8 cellular contexts compared by ENCODE assay signal in genomic region chr20:52972190-52972937, GRCh38. TPM values are rescaled to one million over a fixed set of nuclear protein-coding genes. Genes with fewer than 3 reads are reported as not detected.
DNase-seq lines count a peak whose midpoint lies in the region; TF ChIP-seq lines count a peak whose summit lies in the region.

Gene TSHZ2, plus strand, starts transcription at chr20:52972358. Its CDS starts 936 bp downstream, at chr20:52973294.

- no peaks in the 10 kb centered on the region for H4K20me1 ChIP-seq in fibroblast of lung (ENCODE audit: control insufficient read depth, extremely low read depth, insufficient read depth, low read length)
- no peaks in the 10 kb centered on the region for H4K20me1 ChIP-seq in neural cell (ENCODE audit: insufficient read depth)

- H3K79me2 ChIP-seq in fibroblast of lung (ENCODE audit: control insufficient read depth, insufficient read depth, low read length) (no peaks in the 10 kb centered on the region), neural cell (replicated peaks; ENCODE audit: insufficient read depth, low read length) (peaks cover 44% of the 10 kb centered on the region)

- H3K4me1 ChIP-seq in fibroblast of lung (ENCODE audit: control insufficient read depth, extremely low read depth, insufficient read depth, low read length) (no peaks in the 10 kb centered on the region), tibial nerve (peaks cover 0 to 30% (median 0%) of the 10 kb centered on the region in 4 donors)

- WGBS in tibial nerve, 2 donors, result 1% methylated on average over 29 to 36 of the region's 41 CpGs

- no peaks in the 10 kb centered on the region for H3K9me3 ChIP-seq in fibroblast of lung (ENCODE audit: control insufficient read depth, insufficient read depth, low read depth, low read length)
- no peaks in the 10 kb centered on the region for H3K9me3 ChIP-seq in neural cell (ENCODE audit: low read length)
- no peaks in the 10 kb centered on the region for H3K9me3 ChIP-seq in tibial nerve

- in situ Hi-C loops in ACHN (cut with HindIII; ENCODE audit: low pct_ligation_motif_present, low pct_unique_long_range_greater_than_20kb, low sequenced_read_pairs), result no loop called here

- TF ChIP-seq EP300 in neural cell (conservative IDR thresholded peaks at IDR 0.05; ENCODE audit: poor library complexity, severe bottlenecking) (peak; percentile 72), tibial nerve (IDR thresholded peaks at IDR 0.05) (peak in 1 of 2 donors; percentile 15)

- peak within 1 kb of the TSS; percentile 95 for H2AFZ ChIP-seq in fibroblast of lung (ENCODE audit: low read length)
- H2AFZ ChIP-seq in neural cell (ENCODE audit: low read depth, low read length), result peak within 1 kb of the TSS; percentile 59

- H3K9me2 ChIP-seq in neural cell (ENCODE audit: insufficient read depth, low read length), result no peaks in the 10 kb centered on the region

- peak in 1 of 2 donors; percentile 31 for TF ChIP-seq POLR2A in tibial nerve (IDR thresholded peaks at IDR 0.05)

- no peaks in the 10 kb centered on the region for H3F3A ChIP-seq in neural cell (ENCODE audit: insufficient read depth, low read length, poor library complexity, severe bottlenecking)

- H3K27ac ChIP-seq in fibroblast of lung (ENCODE audit: insufficient read depth, low read length), result no peak within 1 kb of the TSS
- peak within 1 kb of the TSS; percentile 79 for H3K27ac ChIP-seq in neural cell (ENCODE audit: low read length)
- H3K27ac ChIP-seq in tibial nerve, result peak within 1 kb of the TSS; percentile 39 to 85 (median 62)

- DNase-seq in DMS114 treated with DMSO at 0.1 percent for 48 hours (lab: John Stamatoyannopoulos, UW; ENCODE audit: unreplicated experiment), result peak; percentile 37
- DNase-seq in NCI-H774 (lab: John Stamatoyannopoulos, UW), result peak; percentile 53
- peak; percentile 23 for DNase-seq in activated T-cell treated with anti-CD3 and anti-CD28 coated beads for 4 hours
- peak; percentile 73 to 77 for DNase-seq in fibroblast of lung (ENCODE audit: low read depth in 2 of 2)
- DNase-seq in tibial nerve (ENCODE audit: low spot score in 2 of 2), result peak in 1 of 2 donors; percentile 55
- DNase-seq in ACHN, result no peak
- no peak for DNase-seq in hepatic stellate cell (ENCODE audit: low spot score)

- H3K4me2 ChIP-seq in fibroblast of lung (ENCODE audit: extremely low read depth, insufficient read depth, low read length), result peak within 1 kb of the TSS; percentile 98
- peak within 1 kb of the TSS; percentile 54 for H3K4me2 ChIP-seq in neural cell (ENCODE audit: low read length)

- H3K9ac ChIP-seq in fibroblast of lung (ENCODE audit: insufficient read depth, low read length) (peak within 1 kb of the TSS; percentile 26), neural cell (ENCODE audit: low read length) (peak within 1 kb of the TSS; percentile 78)

- TF ChIP-seq RAD21 in neural cell (conservative IDR thresholded peaks at IDR 0.05), result peak; percentile 73

- H3K4me3 ChIP-seq in fibroblast of lung (replicated peaks in 1 of 4; ENCODE audit: control extremely low read depth in 1 of 4, insufficient read depth in 1 of 4, low read depth in 3 of 4, low read length in 4 of 4), result peak within 1 kb of the TSS; percentile 61 to 86 (median 74)
- H3K4me3 ChIP-seq in neural cell (ENCODE audit: low read length), result peak within 1 kb of the TSS; percentile 77
- peak within 1 kb of the TSS; percentile 41 to 65 (median 45) for H3K4me3 ChIP-seq in tibial nerve

- H3K27me3 ChIP-seq in fibroblast of lung (ENCODE audit: control insufficient read depth, insufficient read depth, low read length) (no peaks in the 10 kb centered on the region), neural cell (ENCODE audit: insufficient read depth, low read depth, low read length) (no peaks in the 10 kb centered on the region), tibial nerve (peaks cover 0 to 17% of the 10 kb centered on the region in 2 donors)

- H3K36me3 ChIP-seq in fibroblast of lung (ENCODE audit: control insufficient read depth, insufficient read depth, low read length), result no peaks in the 10 kb centered on the region
- no peaks in the 10 kb centered on the region for H3K36me3 ChIP-seq in neural cell (ENCODE audit: insufficient read depth, low read length)
- H3K36me3 ChIP-seq in tibial nerve, result no peaks in the 10 kb centered on the region

- TF ChIP-seq CTCF in fibroblast of lung (conservative IDR thresholded peaks at IDR 0.05 in 1 of 2, IDR thresholded peaks at IDR 0.05 in 1 of 2; ENCODE audit: low read depth in 1 of 2, low read length in 2 of 2), result no peak
- TF ChIP-seq CTCF in neural cell (IDR thresholded peaks at IDR 0.05; ENCODE audit: poor library complexity, severe bottlenecking), result no peak
- TF ChIP-seq CTCF in tibial nerve (IDR thresholded peaks at IDR 0.05), result no peak

TF ChIP-seq in neural cell, 6 proteins besides CTCF, POLR2A, EP300 and RAD21:
- peak; percentile 56 for TF ChIP-seq MXI1 (conservative IDR thresholded peaks at IDR 0.05; ENCODE audit: poor library complexity, severe bottlenecking)
- peak; percentile 71 for TF ChIP-seq SMC3 (conservative IDR thresholded peaks at IDR 0.05; ENCODE audit: poor library complexity)
- TF ChIP-seq EZH2 (IDR thresholded peaks at IDR 0.05; ENCODE audit: borderline replicate concordance, insufficient read depth, low read length, poor library complexity, severe bottlenecking), result no peak
- TF ChIP-seq REST (IDR thresholded peaks at IDR 0.05; ENCODE audit: borderline replicate concordance), result no peak
- no peak for TF ChIP-seq TAF1 (IDR thresholded peaks at IDR 0.05; ENCODE audit: low read depth)
- peak; percentile 69 for TF ChIP-seq POLR2AphosphoS5 (IDR thresholded peaks at IDR 0.05)

RNA-seq across cellular contexts. Expression of gene TSHZ2, which starts in this region (rescaled TPM):
- 2.6 and 5.4 TPM in 2 replicates for total RNA-seq in fibroblast of lung
- polyA plus RNA-seq in fibroblast of lung, result 0.15 and 0.59 TPM in 2 replicates
- 0.21 and 0.88 TPM in 2 replicates for polyA plus RNA-seq in fibroblast of lung (2012)
- polyA minus RNA-seq in fibroblast of lung (ENCODE audit: low replicate concordance), result 1.6 TPM in 1 of 2 replicates, not detected in the other
- 4.6 and 6.0 TPM in 2 replicates for polyA plus RNA-seq in neural cell
- polyA minus RNA-seq in neural cell, result 39.4 and 52.6 TPM in 2 replicates
- 10 to 100 TPM; 20.9 to 33.7 (median 25.1) TPM for total RNA-seq in tibial nerve

Comparison
In these comparisons a context has a peak if more than half of its experiments do, and no peak if none do; other contexts are left out.
1. DNase-seq: peak in DMS114 treated with DMSO at 0.1 percent for 48 hours (single experiment), NCI-H774 (single experiment), activated T-cell treated with anti-CD3 and anti-CD28 coated beads for 4 hours (single experiment) and fibroblast of lung (2 of 2); none in ACHN (single experiment) and hepatic stellate cell (single experiment).
2. Peak in every context shown above with its lines, with median percentiles within 50 percentile points of each other: H3K4me3 ChIP-seq.